8 cellular contexts compared by ENCODE assay signal in the genomic region with DNA sequence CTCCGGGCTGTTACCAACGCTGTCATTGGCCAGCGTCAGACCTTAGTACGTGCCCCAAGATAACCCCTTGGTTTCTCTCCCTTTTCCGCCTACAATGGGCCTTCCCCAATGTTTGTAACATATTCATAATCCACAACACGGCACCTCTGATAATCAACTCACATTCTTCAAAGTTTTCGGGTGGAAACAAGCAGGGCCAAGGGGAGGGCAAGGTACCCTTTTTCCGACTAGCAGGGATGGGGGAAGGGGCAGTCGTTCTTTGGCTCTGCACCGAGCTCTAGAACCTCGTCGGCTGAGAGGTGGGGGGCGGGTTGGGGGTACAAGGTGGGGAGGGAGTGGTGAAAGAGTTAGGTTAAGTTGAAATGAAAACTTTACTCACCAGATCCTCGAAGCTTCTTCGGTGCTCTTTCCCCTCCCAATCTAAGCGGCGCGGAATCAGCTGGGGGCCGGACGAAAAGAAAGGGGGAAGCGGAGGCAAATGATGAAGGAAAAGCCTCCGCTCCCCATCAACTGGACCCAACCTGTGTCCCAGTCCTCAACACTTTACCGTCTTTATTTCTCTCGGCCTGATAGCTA. TPM values are rescaled to one million over a fixed set of nuclear protein-coding genes. Genes with fewer than 3 reads are reported as not detected.
DNase-seq lines count a peak whose midpoint lies in the region; TF ChIP-seq lines count a peak whose summit lies in the region.

No MANE protein-coding gene starts in this region.

- no peak for TF ChIP-seq POLR2A in testis (IDR thresholded peaks at IDR 0.05)

- no peaks in the 10 kb centered on the region for H3K9me2 ChIP-seq in DOHH2 (replicated peaks; ENCODE audit: control insufficient read depth, low read length)
- no peaks in the 10 kb centered on the region for H3K9me2 ChIP-seq in GM23248 (ENCODE audit: insufficient read depth)

- H3K9me3 ChIP-seq in DOHH2 (ENCODE audit: control insufficient read depth, insufficient read depth, low read length) (no peaks in the 10 kb centered on the region), GM23248 (ENCODE audit: low read depth) (no peaks in the 10 kb centered on the region), neuron (ENCODE audit: low read length) (no peaks in the 10 kb centered on the region), testis (no peaks in the 10 kb centered on the region)

- H3K4me3 ChIP-seq in DOHH2 (ENCODE audit: low read length) (peak overlapping the region; percentile 92), GM23248 (peak overlapping the region; percentile 87), neuron (ENCODE audit: low read length) (peak overlapping the region; percentile 80), testis (peak overlapping the region; percentile 68 to 74)

- H3K9ac ChIP-seq in GM23248: peak overlapping the region; percentile 79

- no peaks in the 10 kb centered on the region for H3K27me3 ChIP-seq in DOHH2 (ENCODE audit: control insufficient read depth, low read length)
- H3K27me3 ChIP-seq in GM23248 (replicated peaks; ENCODE audit: insufficient read depth): no peaks in the 10 kb centered on the region
- no peaks in the 10 kb centered on the region for H3K27me3 ChIP-seq in neuron (ENCODE audit: insufficient read depth, low read length)
- no peaks in the 10 kb centered on the region for H3K27me3 ChIP-seq in testis

- WGBS in GM23248 (ENCODE audit: low coverage in 1 of 2, low lambda C conversion rate in 2 of 2, missing lambda C conversion rate in 2 of 2), 2 experiments: 0 to 2% methylated on average over 8 to 24 of the region's 24 CpGs
- WGBS in testis, 2 donors: 0 to 1% methylated on average over 14 to 24 of the region's 24 CpGs

- in situ Hi-C loops in GM23248 (cut with MboI): no loop called here

- peaks cover 4% of the 10 kb centered on the region; the same call in 1 of the 2 replicates for H3F3A ChIP-seq in DOHH2 (ENCODE audit: control insufficient read depth, insufficient read depth)
- no peaks in the 10 kb centered on the region for H3F3A ChIP-seq in GM23248 (ENCODE audit: insufficient read depth)

- TF ChIP-seq CTCF in DOHH2 (IDR thresholded peaks at IDR 0.05; ENCODE audit: low read depth, low read length, poor library complexity, severe bottlenecking): no peak
- TF ChIP-seq CTCF in testis (IDR thresholded peaks at IDR 0.05): no peak

- H3K36me3 ChIP-seq in DOHH2 (ENCODE audit: control insufficient read depth, low read length): 0 out of 2 replicates have a peak, but pooled peaks cover 11% of the 10 kb centered on the region
- no peaks in the 10 kb centered on the region for H3K36me3 ChIP-seq in GM23248 (ENCODE audit: low read depth)
- H3K36me3 ChIP-seq in neuron (ENCODE audit: insufficient read depth, low read length): no peaks in the 10 kb centered on the region
- no peaks in the 10 kb centered on the region for H3K36me3 ChIP-seq in testis (ENCODE audit: low read depth, missing control alignments)

- H4K20me1 ChIP-seq in DOHH2 (ENCODE audit: control insufficient read depth, insufficient read depth, low read depth, low read length): no peaks in the 10 kb centered on the region
- H4K20me1 ChIP-seq in GM23248 (ENCODE audit: insufficient read depth): no peaks in the 10 kb centered on the region

- H3K4me2 ChIP-seq in DOHH2 (ENCODE audit: low read length): peak overlapping the region; percentile 64
- peak overlapping the region; percentile 78 for H3K4me2 ChIP-seq in GM23248 (ENCODE audit: unreplicated experiment)

- H2AFZ ChIP-seq in GM23248: peak overlapping the region; percentile 94
- peak overlapping the region; percentile 24 for H2AFZ ChIP-seq in neuron (ENCODE audit: low read depth, low read length)

- peaks cover 32% of the 10 kb centered on the region for H3K4me1 ChIP-seq in DOHH2 (ENCODE audit: control insufficient read depth, low read length)
- H3K4me1 ChIP-seq in GM23248 (ENCODE audit: insufficient read depth): no peaks in the 10 kb centered on the region
- no peaks in the 10 kb centered on the region for H3K4me1 ChIP-seq in neuron (ENCODE audit: insufficient read depth, low read length)
- peaks cover 4% of the 10 kb centered on the region for H3K4me1 ChIP-seq in testis

- DNase-seq in GM23248 (peak; percentile 76), Kasumi-1 (lab: John Stamatoyannopoulos, UW) (peak; percentile 64 to 66), SHP77 treated with DMSO at 0.1 percent for 48 hours (lab: John Stamatoyannopoulos, UW) (peak; percentile 38), foreskin melanocyte (peak; percentile 64), testis (peak; percentile 90)
- DNase-seq in activated naive CD4-positive, alpha-beta T cell (lab: John Stamatoyannopoulos, UW): peak; percentile 3 to 53 (median 36)

- H3K79me2 ChIP-seq in DOHH2 (ENCODE audit: control insufficient read depth, low read length): peaks cover 52% of the 10 kb centered on the region
- peaks cover 45% of the 10 kb centered on the region for H3K79me2 ChIP-seq in GM23248 (ENCODE audit: insufficient read depth)

- H3K27ac ChIP-seq in DOHH2 (ENCODE audit: low read depth, low read length): peak overlapping the region; percentile 70
- peak overlapping the region; percentile 72 for H3K27ac ChIP-seq in GM23248
- peak overlapping the region; percentile 87 to 90 for H3K27ac ChIP-seq in testis

- intact Hi-C loops in testis (cut with DNase I; ENCODE audit: low total_unique reads): no loop called here

RNA-seq across cellular contexts. Expression of gene BRWD3, which starts 1.4 kb away (rescaled TPM):
- 3.2 and 4.3 TPM in 2 replicates for total RNA-seq in GM23248 (2014; rRNA removed; shearing (Covaris generic))
- 0.62 and 0.86 TPM in 2 replicates for polyA plus RNA-seq in GM23248 (2016; fragmentation: Nextera tagmentation; extraction: Ambion mirVana)
- total RNA-seq in testis: 10 to 100 TPM; 72.6 to 77.0 TPM
- polyA plus RNA-seq in testis (ENCODE audit: insufficient read depth, low read depth, low replicate concordance): 10.7 TPM

Comparison
In these comparisons a context has a peak if more than half of its experiments do, and no peak if none do; other contexts are left out.
1. Peak in every context shown above with its lines: DNase-seq, H3K4me3 ChIP-seq and H3K27ac ChIP-seq.
2. DNase-seq: peak in every context shown above with its lines; median percentile 90 in testis; 76 in GM23248; 65 in Kasumi-1; 64 in foreskin melanocyte; 38 in SHP77 treated with DMSO at 0.1 percent for 48 hours; 36 in activated naive CD4-positive, alpha-beta T cell.
3. RNA of gene BRWD3, which starts 1.4 kb away (total RNA-seq): 72.6 to 77.0 TPM in testis; 3.2 to 4.3 TPM in GM23248; every median in the first group is over 10 times any median in the second.